8 cellular contexts compared by ENCODE assay signal in the genomic region with DNA sequence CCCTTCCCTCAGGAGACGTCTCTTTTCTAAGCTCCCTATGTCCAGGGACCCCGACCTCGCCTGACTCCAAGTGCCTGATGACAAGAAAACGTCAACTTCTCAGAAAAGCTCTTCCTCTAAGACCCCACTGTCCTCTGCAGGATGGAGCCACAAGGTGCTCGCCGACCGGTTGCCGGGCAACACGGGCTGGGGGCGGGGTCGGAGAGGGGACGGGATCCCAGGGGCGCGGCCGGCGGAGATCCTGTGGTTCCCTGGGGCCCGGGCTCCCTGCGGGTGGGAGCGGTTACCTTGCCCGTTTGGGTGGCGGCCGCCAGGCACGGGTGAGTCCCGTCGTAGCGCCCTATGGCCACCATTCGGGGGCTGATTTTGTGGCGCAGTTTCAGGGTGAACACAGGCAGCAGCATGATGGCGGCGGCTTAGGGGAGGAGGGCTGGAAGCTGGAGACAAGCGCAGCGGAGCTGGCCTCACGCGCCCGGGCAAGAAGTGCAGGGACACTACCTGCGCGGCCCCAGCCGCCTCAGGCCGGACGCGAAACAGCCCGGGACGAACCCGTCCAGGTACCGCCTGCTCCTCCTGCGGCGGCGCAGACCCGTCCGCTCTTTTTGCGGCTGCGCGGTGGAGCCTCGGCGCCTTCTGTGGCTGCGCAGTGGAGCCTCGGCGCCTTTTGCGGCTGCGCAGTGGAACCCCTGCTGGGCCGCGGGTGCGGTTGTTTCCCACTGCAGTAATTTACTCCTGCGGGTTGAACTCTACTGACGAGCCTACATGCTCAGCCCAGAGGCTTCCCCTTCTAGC. TPM values are rescaled to one million over a fixed set of nuclear protein-coding genes. Genes with fewer than 3 reads are reported as not detected.
DNase-seq lines count a peak whose midpoint lies in the region; ATAC-seq and TF ChIP-seq lines count a peak whose summit lies in the region.

A gene with protein sequence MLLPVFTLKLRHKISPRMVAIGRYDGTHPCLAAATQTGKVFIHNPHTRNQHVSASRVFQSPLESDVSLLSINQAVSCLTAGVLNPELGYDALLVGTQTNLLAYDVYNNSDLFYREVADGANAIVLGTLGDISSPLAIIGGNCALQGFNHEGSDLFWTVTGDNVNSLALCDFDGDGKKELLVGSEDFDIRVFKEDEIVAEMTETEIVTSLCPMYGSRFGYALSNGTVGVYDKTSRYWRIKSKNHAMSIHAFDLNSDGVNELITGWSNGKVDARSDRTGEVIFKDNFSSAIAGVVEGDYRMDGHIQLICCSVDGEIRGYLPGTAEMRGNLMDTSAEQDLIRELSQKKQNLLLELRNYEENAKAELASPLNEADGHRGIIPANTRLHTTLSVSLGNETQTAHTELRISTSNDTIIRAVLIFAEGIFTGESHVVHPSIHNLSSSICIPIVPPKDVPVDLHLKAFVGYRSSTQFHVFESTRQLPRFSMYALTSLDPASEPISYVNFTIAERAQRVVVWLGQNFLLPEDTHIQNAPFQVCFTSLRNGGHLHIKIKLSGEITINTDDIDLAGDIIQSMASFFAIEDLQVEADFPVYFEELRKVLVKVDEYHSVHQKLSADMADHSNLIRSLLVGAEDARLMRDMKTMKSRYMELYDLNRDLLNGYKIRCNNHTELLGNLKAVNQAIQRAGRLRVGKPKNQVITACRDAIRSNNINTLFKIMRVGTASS (minus strand): TSS at position 566 of the 792 bp plus-strand sequence. CDS start 162 bp downstream, at position 404.

- DNase-seq in GM10266 (ENCODE audit: extremely low spot score) = peak; percentile 90
- peak; percentile 26 for DNase-seq in NCI-H1048 (lab: John Stamatoyannopoulos, UW)
- peak; percentile 77 for DNase-seq in SKM-1 (lab: John Stamatoyannopoulos, UW; ENCODE audit: unreplicated experiment)
- peak; percentile 84 for DNase-seq in glomerular visceral epithelial cell (ENCODE audit: extremely low spot score)
- DNase-seq in omental fat pad (ENCODE audit: low spot score) = peak; percentile 69

- H3K27ac ChIP-seq in temporal lobe (ENCODE audit: low read depth, low read length) = peak within 1 kb of the TSS; percentile 97

- H3K27me3 Mint-ChIP-seq in activated naive CD8-positive, alpha-beta T cell = no peaks in the 10 kb centered on the region

- H3K4me1 Mint-ChIP-seq in activated naive CD8-positive, alpha-beta T cell (ENCODE audit: low read depth) = peaks cover 48% of the 10 kb centered on the region

- peak within 1 kb of the TSS; percentile 87 for H3K4me3 Mint-ChIP-seq in activated naive CD8-positive, alpha-beta T cell

- H3K9me3 Mint-ChIP-seq in activated naive CD8-positive, alpha-beta T cell (ENCODE audit: low read depth) = no peaks in the 10 kb centered on the region

- ATAC-seq in HG02588 (IDR thresholded peaks at IDR 0.05; ENCODE audit: unreplicated experiment) = peak; percentile 87
- ATAC-seq in omental fat pad (ENCODE audit: low FRiP score) = peak; percentile 94

- H3K27ac Mint-ChIP-seq in activated naive CD8-positive, alpha-beta T cell = peak within 1 kb of the TSS; percentile 91

- no peak for TF ChIP-seq CTCF in GM10266 (IDR thresholded peaks at IDR 0.05; ENCODE audit: control insufficient read depth, insufficient read depth, low read depth, missing control alignments)
- no peak for TF ChIP-seq CTCF in omental fat pad (IDR thresholded peaks at IDR 0.05)

- H3K36me3 Mint-ChIP-seq in activated naive CD8-positive, alpha-beta T cell = no peaks in the 10 kb centered on the region

RNA-seq across cellular contexts. Expression of the gene that starts here (rescaled TPM):
- total RNA-seq in omental fat pad (10 to 100 TPM; 21.9 to 51.9 (median 37.5) TPM), temporal lobe (107 TPM)

Comparison
In these comparisons a context has a peak if more than half of its experiments do, and no peak if none do; other contexts are left out.
1. Peak in every context shown above with its lines: DNase-seq, ATAC-seq and H3K27ac ChIP-seq.
2. DNase-seq: peak in every context shown above with its lines; median percentile 90 in GM10266; 84 in glomerular visceral epithelial cell; 77 in SKM-1; 69 in omental fat pad; 26 in NCI-H1048.